ENCODE assay signal across 8 cellular contexts in the genomic region with DNA sequence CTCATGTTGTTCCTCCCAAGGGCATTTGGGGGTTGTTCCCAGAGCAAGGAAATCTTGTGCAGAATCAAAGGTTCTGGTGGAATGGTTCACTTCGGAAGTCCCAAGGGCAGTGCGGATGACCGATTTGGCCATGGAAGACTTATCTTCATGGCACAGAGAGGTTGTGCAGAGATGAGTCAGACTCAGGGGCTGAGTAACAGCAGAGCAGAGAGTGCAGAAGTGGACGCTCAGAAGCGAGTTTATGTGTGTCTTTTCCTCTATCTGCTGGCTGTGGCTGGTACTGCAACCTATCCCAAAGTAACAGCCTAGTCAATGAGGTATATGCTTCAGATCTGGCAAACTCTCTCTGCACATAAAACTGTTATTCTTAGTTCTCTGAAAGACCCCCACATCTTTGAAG.
DNase-seq lines count a peak whose midpoint lies in the region; ATAC-seq and TF ChIP-seq lines count a peak whose summit lies in the region.

No MANE protein-coding gene starts in this region.

- no peak overlapping the region for H3K4me3 Mint-ChIP-seq in nephron progenitor cell

- DNase-seq in Ammon's horn (ENCODE audit: low spot score) (peak; percentile 40), NOMO-1 treated with DMSO at 0.1 percent for 48 hours (lab: John Stamatoyannopoulos, UW; ENCODE audit: unreplicated experiment) (peak; percentile 48), epidermal melanocyte (ENCODE audit: insufficient read length, low spot score) (peak; percentile 54), nephron progenitor cell (peak; percentile 30)
- DNase-seq in stimulated activated naive CD4-positive, alpha-beta T cell treated with Interleukin-2 at 50 U/mL for 16 hours (lab: John Stamatoyannopoulos, UW) = no peak

- H3K27me3 Mint-ChIP-seq in nephron progenitor cell (ENCODE audit: low read depth, poor library complexity) = no peaks in the 10 kb centered on the region

- peak; percentile 56 for TF ChIP-seq CTCF in nephron progenitor cell (IDR thresholded peaks at IDR 0.05)

- H3K4me1 Mint-ChIP-seq in nephron progenitor cell = peaks cover 24% of the 10 kb centered on the region

- no peaks in the 10 kb centered on the region for H3K9me3 Mint-ChIP-seq in nephron progenitor cell

- H3K36me3 Mint-ChIP-seq in nephron progenitor cell (ENCODE audit: low read depth) = peaks cover 38% of the 10 kb centered on the region

- H3K27ac Mint-ChIP-seq in nephron progenitor cell = no peak overlapping the region

- peak; percentile 95 for ATAC-seq in GM18907 (IDR thresholded peaks at IDR 0.05; ENCODE audit: unreplicated experiment)
- ATAC-seq in HG03060 (IDR thresholded peaks at IDR 0.05; ENCODE audit: low read depth, unreplicated experiment) = peak; percentile 99
- no peak for ATAC-seq in GM21447 (IDR thresholded peaks at IDR 0.05; ENCODE audit: unreplicated experiment)
